ENCODE assay signal across 23 cellular contexts in the genomic region with DNA sequence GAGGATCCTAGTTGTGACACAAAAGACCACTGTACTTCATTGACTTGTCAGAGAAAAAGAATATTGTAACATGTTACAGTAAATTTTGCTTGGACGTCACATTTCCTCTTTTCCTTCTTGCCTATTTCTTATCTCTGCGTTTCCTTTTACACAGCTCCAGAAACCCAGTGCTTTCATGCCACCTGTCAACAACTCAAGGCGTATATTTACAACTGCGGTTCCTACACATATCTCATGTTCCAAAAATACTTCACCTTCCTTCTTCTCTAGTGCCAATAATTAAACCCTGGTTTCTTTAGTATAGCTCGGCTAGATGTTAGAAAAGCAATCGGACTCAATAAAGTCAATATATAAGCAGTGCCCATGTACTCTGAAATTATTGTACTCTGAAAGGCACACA.
"Had no signal": no experiment of that assay in that cellular context is flagged by ENCODE, and none has a peak within 500 bp of the region (broad histone marks: within the 10 kb centered on the region; RNA-seq: fewer than 3 reads in every experiment).

No MANE protein-coding gene starts in this region.

- H3K27me3 Mint-ChIP-seq: effector memory CD8-positive, alpha-beta T cell; stimulated activated naive B cell treated with anti-CD40 and anti-IgM and Interleukin-4, amounts not matched to agents 10 μg/mL and 1 μg/mL and 100 μg/mL, for 72 hours; stimulated activated naive CD8-positive, alpha-beta T cell treated with anti-CD3 and anti-CD28 coated beads, Interleukin-15, amount 100 ng/mL, for 72 hours had no signal

- H2AFZ ChIP-seq: parathyroid adenoma had no signal

- H3K4me1 Mint-ChIP-seq: nephron; stimulated activated naive B cell treated with anti-CD40 and anti-IgM and Interleukin-4, amounts not matched to agents 10 μg/mL and 1 μg/mL and 100 μg/mL, for 72 hours; stimulated activated naive CD8-positive, alpha-beta T cell treated with anti-CD3 and anti-CD28 coated beads, Interleukin-15, amount 100 ng/mL, for 72 hours had no signal

- H3K36me3 Mint-ChIP-seq: stimulated activated naive B cell treated with anti-CD40 and anti-IgM and Interleukin-4, amounts not matched to agents 10 μg/mL and 1 μg/mL and 100 μg/mL, for 72 hours had no signal

- H3K9ac ChIP-seq: parathyroid adenoma had no signal

- DNase-seq: cerebellar nuclear complex; effector memory CD8-positive, alpha-beta T cell; esophagus squamous epithelium; foreskin fibroblast; hypothalamus; kidney glomerular epithelial cell; lower lobe of right lung; mesenchymal stem cell; midbrain; spleen; stimulated activated CD4-positive, alpha-beta T cell treated with anti-CD3 and anti-CD28 coated beads, Interleukin-15, amount 100 ng/mL, for 24 hours; stimulated activated CD4-positive, alpha-beta T cell treated with anti-CD3 and anti-CD28 coated beads, Interleukin-1b, Interleukin-23, amount 100 ng/mL, for 48 hours; stimulated activated CD4-positive, alpha-beta T cell treated with anti-CD3 and anti-CD28 coated beads, Interleukin-4, amount 100 ng/mL, for 4 hours; stimulated activated naive B cell treated with anti-CD40 and anti-IgM and Interleukin-4, amounts not matched to agents 10 μg/mL and 1 μg/mL and 100 μg/mL, for 72 hours; stimulated activated naive CD8-positive, alpha-beta T cell treated with anti-CD3 and anti-CD28 coated beads, Interleukin-15, amount 100 ng/mL, for 72 hours; transverse colon had no signal

- H3K27ac Mint-ChIP-seq: dendritic cell treated with granulocyte-macrophage colony-stimulating factor and Interleukin-4, amounts not matched to agents 40 ng/mL and 50 ng/mL, for 4 days; effector memory CD8-positive, alpha-beta T cell; nephron; stimulated activated naive B cell treated with anti-CD40 and anti-IgM and Interleukin-4, amounts not matched to agents 10 μg/mL and 1 μg/mL and 100 μg/mL, for 72 hours; stimulated activated naive CD8-positive, alpha-beta T cell treated with anti-CD3 and anti-CD28 coated beads, Interleukin-15, amount 100 ng/mL, for 72 hours had no signal

- H3K36me3 ChIP-seq: esophagus squamous epithelium, lower lobe of right lung, prostate gland, spleen, thoracic aorta, transverse colon had no signal

- H3K27ac ChIP-seq: esophagus squamous epithelium, lower lobe of right lung, parathyroid adenoma, prostate gland, spleen, thoracic aorta, transverse colon had no signal

- H3K9me3 ChIP-seq: esophagus squamous epithelium, lower lobe of right lung, prostate gland, thoracic aorta, transverse colon had no signal

- H3K79me2 ChIP-seq: parathyroid adenoma had no signal

- H3K4me3 Mint-ChIP-seq: dendritic cell treated with granulocyte-macrophage colony-stimulating factor and Interleukin-4, amounts not matched to agents 40 ng/mL and 50 ng/mL, for 4 days; effector memory CD8-positive, alpha-beta T cell; nephron; stimulated activated naive B cell treated with anti-CD40 and anti-IgM and Interleukin-4, amounts not matched to agents 10 μg/mL and 1 μg/mL and 100 μg/mL, for 72 hours; stimulated activated naive CD8-positive, alpha-beta T cell treated with anti-CD3 and anti-CD28 coated beads, Interleukin-15, amount 100 ng/mL, for 72 hours had no signal

- H3K4me3 ChIP-seq: esophagus squamous epithelium, lower lobe of right lung, prostate gland, spleen, thoracic aorta, transverse colon had no signal

- ATAC-seq: effector memory CD8-positive, alpha-beta T cell; left lobe of liver; lower lobe of right lung; sciatic nerve; stimulated activated naive B cell treated with anti-CD40 and anti-IgM and Interleukin-4, amounts not matched to agents 10 μg/mL and 1 μg/mL and 100 μg/mL, for 72 hours; stimulated activated naive CD8-positive, alpha-beta T cell treated with anti-CD3 and anti-CD28 coated beads, Interleukin-15, amount 100 ng/mL, for 72 hours had no signal

- H3K9me3 Mint-ChIP-seq: stimulated activated naive B cell treated with anti-CD40 and anti-IgM and Interleukin-4, amounts not matched to agents 10 μg/mL and 1 μg/mL and 100 μg/mL, for 72 hours had no signal

- H3K27me3 ChIP-seq: esophagus squamous epithelium, spleen, transverse colon had no signal
